Comparison of ENCODE assay signal across 11 cellular contexts in genomic region chr16:14187517-14188338, GRCh38.
A peak's percentile ranks its signal among the peaks of the same experiment; 100 is the strongest.
DNase-seq lines count a peak whose midpoint lies in the region; ATAC-seq, FAIRE-seq and TF ChIP-seq lines count a peak whose summit lies in the region.
"Had no signal": no experiment of that assay in that cellular context is flagged by ENCODE, and none has a peak within 500 bp of the region (broad histone marks: within the 10 kb centered on the region; RNA-seq: fewer than 3 reads in every experiment).

No MANE protein-coding gene starts in this region.

- CTCF ChIA-PET in PC-9 (lab: Charles Lee) = no interaction called here

- FAIRE-seq in kidney (lab: Jason Lieb, UNC) = no peak

- H3K79me2 ChIP-seq in GM23338 (replicated peaks; ENCODE audit: insufficient read depth) (0 out of 2 replicates have a peak, but pooled peaks cover 4% of the 10 kb centered on the region), smooth muscle cell (ENCODE audit: low read depth) (peaks cover 68% of the 10 kb centered on the region), PC-9 (ENCODE audit: low read depth) (peaks cover 17% of the 10 kb centered on the region; the same call in 1 of the 2 replicates)

- intact Hi-C loops in activated T-helper 2 cell treated with anti-CD3 and anti-CD28 coated beads, Interferon-gamma antibody, Interleukin-2, Interleukin-4, amounts not matched to agents 10 μg/mL and 5 μg/mL and 100 μg/mL, durations not matched to agents 14 hours and 24 hours and 36 hours (cut with micrococcal nuclease) = no loop called here
- intact Hi-C loops in kidney (cut with DNase I) = no loop called here
- intact Hi-C loops in PC-9 (cut with micrococcal nuclease; ENCODE audit: unreplicated experiment) = no loop called here

- H3F3A ChIP-seq in GM23338 (replicated peaks; ENCODE audit: low read depth) (no peaks in the 10 kb centered on the region), smooth muscle cell (ENCODE audit: low read depth) (peaks cover 12% of the 10 kb centered on the region), PC-9 (ENCODE audit: insufficient read depth, low read depth) (peaks cover 4% of the 10 kb centered on the region; the same call in 1 of the 2 replicates)

- H3K4me1 Mint-ChIP-seq in GM23338 = peaks cover 24% of the 10 kb centered on the region
- H3K4me1 Mint-ChIP-seq in activated T-helper 2 cell treated with anti-CD3 and anti-CD28 coated beads, Interferon-gamma antibody, Interleukin-2, Interleukin-4, amounts not matched to agents 10 μg/mL and 5 μg/mL and 100 μg/mL, durations not matched to agents 14 hours and 24 hours and 36 hours (ENCODE audit: low read depth) = peaks cover 9% of the 10 kb centered on the region

- H3K9ac ChIP-seq in kidney (ENCODE audit: low read length in 2 of 2) = no peak overlapping the region
- H3K9ac ChIP-seq in smooth muscle cell (ENCODE audit: low read depth) = peak overlapping the region; percentile 64

- H3K36me3 Mint-ChIP-seq in GM23338 (ENCODE audit: low read depth) = no peaks in the 10 kb centered on the region
- H3K36me3 Mint-ChIP-seq in activated T-helper 2 cell treated with anti-CD3 and anti-CD28 coated beads, Interferon-gamma antibody, Interleukin-2, Interleukin-4, amounts not matched to agents 10 μg/mL and 5 μg/mL and 100 μg/mL, durations not matched to agents 14 hours and 24 hours and 36 hours (ENCODE audit: low read depth) = no peaks in the 10 kb centered on the region

- H3K4me2 ChIP-seq in GM23338 = peak overlapping the region; percentile 59; the same call in 1 of the 2 replicates
- H3K4me2 ChIP-seq in smooth muscle cell = peak overlapping the region; percentile 84
- no peak overlapping the region for H3K4me2 ChIP-seq in PC-9

- BruUV-seq in PC-9 (replicated peaks; lab: Mats Ljungman, UMichigan) = no TSS peak

- H3K9me3 Mint-ChIP-seq in GM23338 = no peaks in the 10 kb centered on the region
- no peaks in the 10 kb centered on the region for H3K9me3 Mint-ChIP-seq in activated T-helper 2 cell treated with anti-CD3 and anti-CD28 coated beads, Interferon-gamma antibody, Interleukin-2, Interleukin-4, amounts not matched to agents 10 μg/mL and 5 μg/mL and 100 μg/mL, durations not matched to agents 14 hours and 24 hours and 36 hours

- peaks cover 5% of the 10 kb centered on the region for H3K27me3 Mint-ChIP-seq in GM23338 (ENCODE audit: insufficient read depth, low read depth, poor library complexity)
- no peaks in the 10 kb centered on the region for H3K27me3 Mint-ChIP-seq in activated T-helper 2 cell treated with anti-CD3 and anti-CD28 coated beads, Interferon-gamma antibody, Interleukin-2, Interleukin-4, amounts not matched to agents 10 μg/mL and 5 μg/mL and 100 μg/mL, durations not matched to agents 14 hours and 24 hours and 36 hours (ENCODE audit: low read depth)

- peak overlapping the region; percentile 24; the same call in 1 of the 2 replicates for H3K27ac Mint-ChIP-seq in GM23338
- no peak overlapping the region for H3K27ac Mint-ChIP-seq in activated T-helper 2 cell treated with anti-CD3 and anti-CD28 coated beads, Interferon-gamma antibody, Interleukin-2, Interleukin-4, amounts not matched to agents 10 μg/mL and 5 μg/mL and 100 μg/mL, durations not matched to agents 14 hours and 24 hours and 36 hours

- no peaks in the 10 kb centered on the region for H3K9me3 ChIP-seq in kidney (ENCODE audit: control insufficient read depth in 1 of 2, low read length in 2 of 2)
- H3K9me3 ChIP-seq in smooth muscle cell (replicated peaks; ENCODE audit: low read depth) = no peaks in the 10 kb centered on the region
- no peaks in the 10 kb centered on the region for H3K9me3 ChIP-seq in PC-9 (ENCODE audit: insufficient read depth, low read depth)

- ATAC-seq in GM23338 = no peak
- ATAC-seq in HG03457 (IDR thresholded peaks at IDR 0.05; ENCODE audit: unreplicated experiment) = no peak

- H3K27ac ChIP-seq in GM23338 (ENCODE audit: low read depth) (no peak overlapping the region), kidney (ENCODE audit: low read depth in 2 of 2, low read length in 2 of 2) (no peak overlapping the region), smooth muscle cell (ENCODE audit: low read depth) (peak overlapping the region; percentile 88), PC-9 (no peak overlapping the region)
- H3K27ac ChIP-seq: VCaP had no signal

- H3K4me1 ChIP-seq in GM23338 (ENCODE audit: insufficient read depth) (peaks cover 27% of the 10 kb centered on the region), kidney (ENCODE audit: control insufficient read depth in 1 of 2, insufficient read depth in 1 of 2, low read depth in 1 of 2, low read length in 2 of 2) (peaks cover 0 to 11% of the 10 kb centered on the region in 2 donors), smooth muscle cell (ENCODE audit: low read depth) (peaks cover 17% of the 10 kb centered on the region), PC-9 (replicated peaks; ENCODE audit: insufficient read depth) (peaks cover 9% of the 10 kb centered on the region)

- POLR2A ChIA-PET in PC-9 (lab: Charles Lee; ENCODE audit: unreplicated experiment) = interaction anchor here (0.6 kb wide), 1 partner anchor 33 kb away, joined by 5 read pairs; no protein-coding TSS in a partner anchor

- WGBS in smooth muscle cell (ENCODE audit: low lambda C conversion rate) = 66% methylated on average over 10 of the region's 10 CpGs

- H4K20me1 ChIP-seq in GM23338 (replicated peaks; ENCODE audit: insufficient read depth) = no peaks in the 10 kb centered on the region
- peaks cover 49% of the 10 kb centered on the region for H4K20me1 ChIP-seq in smooth muscle cell (ENCODE audit: low read depth)
- H4K20me1 ChIP-seq in PC-9 (ENCODE audit: insufficient read depth) = peaks cover 4% of the 10 kb centered on the region

- no peak overlapping the region; the same call in 1 of the 3 replicates for H3K4me3 Mint-ChIP-seq in GM23338
- H3K4me3 Mint-ChIP-seq in activated T-helper 2 cell treated with anti-CD3 and anti-CD28 coated beads, Interferon-gamma antibody, Interleukin-2, Interleukin-4, amounts not matched to agents 10 μg/mL and 5 μg/mL and 100 μg/mL, durations not matched to agents 14 hours and 24 hours and 36 hours (ENCODE audit: low read depth) = peak overlapping the region; percentile 19

- H2AFZ ChIP-seq in GM23338 (no peak overlapping the region), smooth muscle cell (ENCODE audit: low read depth) (no peak overlapping the region), PC-9 (no peak overlapping the region)

- no peak for DNase-seq in GM23338 (ENCODE audit: low spot score)
- DNase-seq in activated T-helper 2 cell treated with anti-CD3 and anti-CD28 coated beads, Interferon-gamma antibody, Interleukin-2, Interleukin-4, amounts not matched to agents 10 μg/mL and 5 μg/mL and 100 μg/mL, durations not matched to agents 14 hours and 24 hours and 36 hours (ENCODE audit: low spot score) = no peak
- DNase-seq in kidney = no peak
- no peak for DNase-seq in smooth muscle cell (lab: John Stamatoyannopoulos, UW; ENCODE audit: unreplicated experiment)
- no peak for DNase-seq in activated CD8-positive, alpha-beta memory T cell treated with anti-CD3 and anti-CD28 coated beads, Interleukin-2, amount 50 U/mL, for 4 hours
- no peak for DNase-seq in H7
- no peak for DNase-seq in PC-9
- DNase-seq: activated effector memory CD4-positive, alpha-beta T cell treated with anti-CD3 and anti-CD28 coated beads, Interleukin-2, amount 50 U/mL, for 16 hours; occipital lobe had no signal

- H3K36me3 ChIP-seq in GM23338 (ENCODE audit: insufficient read depth) (no peaks in the 10 kb centered on the region), kidney (ENCODE audit: control insufficient read depth in 1 of 2, insufficient read depth in 2 of 2, low read length in 2 of 2) (no peaks in the 10 kb centered on the region), smooth muscle cell (ENCODE audit: low read depth) (no peaks in the 10 kb centered on the region), H7 (replicated peaks; ENCODE audit: control insufficient read depth, insufficient read depth, low read length) (no peaks in the 10 kb centered on the region), PC-9 (ENCODE audit: low read depth) (no peaks in the 10 kb centered on the region)

- TF ChIP-seq CTCF in GM23338 (conservative IDR thresholded peaks at IDR 0.05; ENCODE audit: low read depth in 2 of 2) (no peak), kidney (IDR thresholded peaks at IDR 0.05; ENCODE audit: borderline replicate concordance, extremely low read depth, insufficient read depth) (no peak), smooth muscle cell (IDR thresholded peaks at IDR 0.05; ENCODE audit: borderline replicate concordance, insufficient read depth, poor library complexity, severe bottlenecking) (no peak), PC-9 (conservative IDR thresholded peaks at IDR 0.05) (no peak)

- H3K4me3 ChIP-seq in GM23338 (no peak overlapping the region), kidney (ENCODE audit: low read length in 2 of 2) (peak overlapping the region; percentile 4 to 51), smooth muscle cell (peak overlapping the region; percentile 43), H7 (ENCODE audit: insufficient read depth, low read depth, low read length) (no peak overlapping the region), PC-9 (no peak overlapping the region)

- H3K27me3 ChIP-seq in GM23338 (ENCODE audit: insufficient read depth) = no peaks in the 10 kb centered on the region
- H3K27me3 ChIP-seq in smooth muscle cell (ENCODE audit: low read depth) = no peaks in the 10 kb centered on the region
- H3K27me3 ChIP-seq in H7 (ENCODE audit: control insufficient read depth, insufficient read depth, low read length) = no peaks in the 10 kb centered on the region
- no peaks in the 10 kb centered on the region for H3K27me3 ChIP-seq in PC-9 (ENCODE audit: insufficient read depth, low read depth)

- no peaks in the 10 kb centered on the region for H3K9me2 ChIP-seq in GM23338 (ENCODE audit: insufficient read depth)
- H3K9me2 ChIP-seq in PC-9 (ENCODE audit: insufficient read depth) = 0 out of 2 replicates have a peak, but pooled peaks cover 4% of the 10 kb centered on the region

TF ChIP-seq in GM23338, 12 proteins besides CTCF, POLR2A, EP300 and RAD21 (continues in another document):
- no peak for TF ChIP-seq POLR2AphosphoS5 (IDR thresholded peaks at IDR 0.05; ENCODE audit: low read depth)

Comparison
In these comparisons a context has a peak if more than half of its experiments do, and no peak if none do; other contexts are left out.
1. H3K4me3 ChIP-seq: peak in kidney (2 of 2) and smooth muscle cell (single experiment); none in GM23338 (single experiment), H7 (single experiment) and PC-9 (single experiment).